In genomic region chr1:11550664-11551283, GRCh38 we compare ENCODE assay signal across 1 cellular context.
A peak's percentile ranks its signal among the peaks of the same experiment; 100 is the strongest.
TF ChIP-seq lines count a peak whose summit lies in the region.

No MANE protein-coding gene starts in this region.

TF ChIP-seq in K562, 482 proteins besides CTCF, POLR2A, EP300 and RAD21 (continued from another document):
- TF ChIP-seq, protein P1, sequence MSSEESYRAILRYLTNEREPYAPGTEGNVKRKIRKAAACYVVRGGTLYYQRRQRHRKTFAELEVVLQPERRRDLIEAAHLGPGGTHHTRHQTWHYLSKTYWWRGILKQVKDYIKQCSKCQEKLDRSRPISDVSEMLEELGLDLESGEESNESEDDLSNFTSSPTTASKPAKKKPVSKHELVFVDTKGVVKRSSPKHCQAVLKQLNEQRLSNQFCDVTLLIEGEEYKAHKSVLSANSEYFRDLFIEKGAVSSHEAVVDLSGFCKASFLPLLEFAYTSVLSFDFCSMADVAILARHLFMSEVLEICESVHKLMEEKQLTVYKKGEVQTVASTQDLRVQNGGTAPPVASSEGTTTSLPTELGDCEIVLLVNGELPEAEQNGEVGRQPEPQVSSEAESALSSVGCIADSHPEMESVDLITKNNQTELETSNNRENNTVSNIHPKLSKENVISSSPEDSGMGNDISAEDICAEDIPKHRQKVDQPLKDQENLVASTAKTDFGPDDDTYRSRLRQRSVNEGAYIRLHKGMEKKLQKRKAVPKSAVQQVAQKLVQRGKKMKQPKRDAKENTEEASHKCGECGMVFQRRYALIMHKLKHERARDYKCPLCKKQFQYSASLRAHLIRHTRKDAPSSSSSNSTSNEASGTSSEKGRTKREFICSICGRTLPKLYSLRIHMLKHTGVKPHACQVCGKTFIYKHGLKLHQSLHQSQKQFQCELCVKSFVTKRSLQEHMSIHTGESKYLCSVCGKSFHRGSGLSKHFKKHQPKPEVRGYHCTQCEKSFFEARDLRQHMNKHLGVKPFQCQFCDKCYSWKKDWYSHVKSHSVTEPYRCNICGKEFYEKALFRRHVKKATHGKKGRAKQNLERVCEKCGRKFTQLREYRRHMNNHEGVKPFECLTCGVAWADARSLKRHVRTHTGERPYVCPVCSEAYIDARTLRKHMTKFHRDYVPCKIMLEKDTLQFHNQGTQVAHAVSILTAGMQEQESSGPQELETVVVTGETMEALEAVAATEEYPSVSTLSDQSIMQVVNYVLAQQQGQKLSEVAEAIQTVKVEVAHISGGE (CRISPR knock-in tag; IDR thresholded peaks at IDR 0.05), result peak in 1 of 3 experiments; percentile 68; a peak in 2 of 6 replicates
- no peak for TF ChIP-seq ZNF707 (CRISPR knock-in tag; conservative IDR thresholded peaks at IDR 0.05)
- peak; percentile 67 for TF ChIP-seq CREM (IDR thresholded peaks at IDR 0.05; ENCODE audit: low read depth)
- peak; percentile 99 for TF ChIP-seq NCOA1 (IDR thresholded peaks at IDR 0.05; ENCODE audit: low read depth)
- TF ChIP-seq PTTG1 (tag; IDR thresholded peaks at IDR 0.05; ENCODE audit: low read depth), result peak; percentile 43; the same call in 1 of the 2 replicates
- TF ChIP-seq ZNF41 (CRISPR knock-in tag; conservative IDR thresholded peaks at IDR 0.05), result no peak; the same call in 1 of the 2 replicates
- peak; percentile 87 for TF ChIP-seq ZNF584 (CRISPR knock-in tag; IDR thresholded peaks at IDR 0.05; ENCODE audit: low read depth)
- TF ChIP-seq, protein P2, sequence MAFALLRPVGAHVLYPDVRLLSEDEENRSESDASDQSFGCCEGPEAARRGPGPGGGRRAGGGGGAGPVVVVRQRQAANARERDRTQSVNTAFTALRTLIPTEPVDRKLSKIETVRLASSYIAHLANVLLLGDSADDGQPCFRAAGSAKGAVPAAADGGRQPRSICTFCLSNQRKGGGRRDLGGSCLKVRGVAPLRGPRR (CRISPR knock-in tag; IDR thresholded peaks at IDR 0.05), result no peak
- TF ChIP-seq CEBPG (CRISPR knock-in tag; IDR thresholded peaks at IDR 0.05), result peak; percentile 61
- no peak for TF ChIP-seq CEBPG (tag; conservative IDR thresholded peaks at IDR 0.05 in 1 of 2, IDR thresholded peaks at IDR 0.05 in 1 of 2)
- no peak for TF ChIP-seq ELF2 (CRISPR knock-in tag; IDR thresholded peaks at IDR 0.05)
- no peak for TF ChIP-seq ELF1 (tag; IDR thresholded peaks at IDR 0.05)
- TF ChIP-seq RHOXF2B (CRISPR knock-in tag; conservative IDR thresholded peaks at IDR 0.05), result no peak
- TF ChIP-seq MYBL2 (IDR thresholded peaks at IDR 0.05; ENCODE audit: low read depth), result no peak
- no peak for TF ChIP-seq MYBL2 (CRISPR knock-in tag; IDR thresholded peaks at IDR 0.05; ENCODE audit: borderline replicate concordance)
- no peak for TF ChIP-seq PCBP2 (IDR thresholded peaks at IDR 0.05; ENCODE audit: low read depth, low read length, poor library complexity, severe bottlenecking)
- TF ChIP-seq CTCFL (IDR thresholded peaks at IDR 0.05; ENCODE audit: borderline replicate concordance, insufficient read depth, low read depth, low read length, poor library complexity, severe bottlenecking), result no peak
- TF ChIP-seq ZFP30 (CRISPR knock-in tag; IDR thresholded peaks at IDR 0.05; ENCODE audit: borderline replicate concordance), result no peak
- 0 out of 2 replicates have a peak, but pooled peaks have one; percentile 43 for TF ChIP-seq DPF2 (IDR thresholded peaks at IDR 0.05)
- TF ChIP-seq TARDBP (IDR thresholded peaks at IDR 0.05), result peak; percentile 90; the same call in 1 of the 2 replicates
- no peak for TF ChIP-seq HNRNPUL1 (IDR thresholded peaks at IDR 0.05; ENCODE audit: low read length)
- TF ChIP-seq ZBTB43 (CRISPR knock-in tag; IDR thresholded peaks at IDR 0.05), result peak; percentile 95
- 0 out of 2 replicates have a peak, but pooled peaks have one; percentile 61 for TF ChIP-seq HDAC8 (tag; IDR thresholded peaks at IDR 0.05)
- no peak for TF ChIP-seq KLF16 (IDR thresholded peaks at IDR 0.05)
- TF ChIP-seq, protein P3, sequence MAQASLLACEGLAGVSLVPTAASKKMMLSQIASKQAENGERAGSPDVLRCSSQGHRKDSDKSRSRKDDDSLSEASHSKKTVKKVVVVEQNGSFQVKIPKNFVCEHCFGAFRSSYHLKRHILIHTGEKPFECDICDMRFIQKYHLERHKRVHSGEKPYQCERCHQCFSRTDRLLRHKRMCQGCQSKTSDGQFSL (CRISPR knock-in tag; IDR thresholded peaks at IDR 0.05), result peak; percentile 85
- TF ChIP-seq, protein P3 (tag; IDR thresholded peaks at IDR 0.05), result no peak; a peak in 1 of 4 replicates
- peak; percentile 83; the same call in 1 of the 2 replicates for TF ChIP-seq CBFB (CRISPR knock-in tag; IDR thresholded peaks at IDR 0.05)
- no peak for TF ChIP-seq KDM2B (CRISPR knock-in tag; IDR thresholded peaks at IDR 0.05)
- TF ChIP-seq NKRF (IDR thresholded peaks at IDR 0.05; ENCODE audit: borderline replicate concordance), result peak; percentile 81
- TF ChIP-seq, protein P4, sequence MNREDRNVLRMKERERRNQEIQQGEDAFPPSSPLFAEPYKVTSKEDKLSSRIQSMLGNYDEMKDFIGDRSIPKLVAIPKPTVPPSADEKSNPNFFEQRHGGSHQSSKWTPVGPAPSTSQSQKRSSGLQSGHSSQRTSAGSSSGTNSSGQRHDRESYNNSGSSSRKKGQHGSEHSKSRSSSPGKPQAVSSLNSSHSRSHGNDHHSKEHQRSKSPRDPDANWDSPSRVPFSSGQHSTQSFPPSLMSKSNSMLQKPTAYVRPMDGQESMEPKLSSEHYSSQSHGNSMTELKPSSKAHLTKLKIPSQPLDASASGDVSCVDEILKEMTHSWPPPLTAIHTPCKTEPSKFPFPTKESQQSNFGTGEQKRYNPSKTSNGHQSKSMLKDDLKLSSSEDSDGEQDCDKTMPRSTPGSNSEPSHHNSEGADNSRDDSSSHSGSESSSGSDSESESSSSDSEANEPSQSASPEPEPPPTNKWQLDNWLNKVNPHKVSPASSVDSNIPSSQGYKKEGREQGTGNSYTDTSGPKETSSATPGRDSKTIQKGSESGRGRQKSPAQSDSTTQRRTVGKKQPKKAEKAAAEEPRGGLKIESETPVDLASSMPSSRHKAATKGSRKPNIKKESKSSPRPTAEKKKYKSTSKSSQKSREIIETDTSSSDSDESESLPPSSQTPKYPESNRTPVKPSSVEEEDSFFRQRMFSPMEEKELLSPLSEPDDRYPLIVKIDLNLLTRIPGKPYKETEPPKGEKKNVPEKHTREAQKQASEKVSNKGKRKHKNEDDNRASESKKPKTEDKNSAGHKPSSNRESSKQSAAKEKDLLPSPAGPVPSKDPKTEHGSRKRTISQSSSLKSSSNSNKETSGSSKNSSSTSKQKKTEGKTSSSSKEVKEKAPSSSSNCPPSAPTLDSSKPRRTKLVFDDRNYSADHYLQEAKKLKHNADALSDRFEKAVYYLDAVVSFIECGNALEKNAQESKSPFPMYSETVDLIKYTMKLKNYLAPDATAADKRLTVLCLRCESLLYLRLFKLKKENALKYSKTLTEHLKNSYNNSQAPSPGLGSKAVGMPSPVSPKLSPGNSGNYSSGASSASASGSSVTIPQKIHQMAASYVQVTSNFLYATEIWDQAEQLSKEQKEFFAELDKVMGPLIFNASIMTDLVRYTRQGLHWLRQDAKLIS (CRISPR knock-in tag; IDR thresholded peaks at IDR 0.05), result peak; percentile 98
- TF ChIP-seq SMAD4 (CRISPR knock-in tag; conservative IDR thresholded peaks at IDR 0.05), result peak; percentile 84
- peak in 1 of 2 experiments; percentile 86; a peak in 2 of 4 replicates for TF ChIP-seq FOXA3 (CRISPR knock-in tag; conservative IDR thresholded peaks at IDR 0.05 in 1 of 2, IDR thresholded peaks at IDR 0.05 in 1 of 2)
- peak in 1 of 2 experiments; percentile 96; a peak in 2 of 4 replicates for TF ChIP-seq SRF (CRISPR knock-in tag; IDR thresholded peaks at IDR 0.05)
- TF ChIP-seq MEF2A (IDR thresholded peaks at IDR 0.05; ENCODE audit: control insufficient read depth, low read depth, low read length), result no peak
- no peak for TF ChIP-seq ZKSCAN3 (CRISPR knock-in tag; IDR thresholded peaks at IDR 0.05)
- no peak for TF ChIP-seq RUNX1 (IDR thresholded peaks at IDR 0.05; ENCODE audit: low read depth)
- TF ChIP-seq E2F5 (CRISPR knock-in tag; IDR thresholded peaks at IDR 0.05), result peak; percentile 99
- TF ChIP-seq ARID4B (CRISPR knock-in tag; IDR thresholded peaks at IDR 0.05), result peak; percentile 100
- no peak for TF ChIP-seq HLTF (IDR thresholded peaks at IDR 0.05)
- TF ChIP-seq SNIP1 (IDR thresholded peaks at IDR 0.05; ENCODE audit: low read depth), result no peak
- no peak for TF ChIP-seq ZFP36 (IDR thresholded peaks at IDR 0.05; ENCODE audit: low read depth, low read length, partially characterized antibody)
